In genomic region chr20:35283441-35284266, GRCh38 we compare ENCODE assay signal across 2 cellular contexts.
TF ChIP-seq lines count a peak whose summit lies in the region.

No MANE protein-coding gene starts in this region.

TF ChIP-seq in SK-N-SH, 30 proteins besides CTCF, POLR2A, EP300 and RAD21 (continued from another document):
- TF ChIP-seq JUND (IDR thresholded peaks at IDR 0.05) (no peak), FOSL2 (IDR thresholded peaks at IDR 0.05; ENCODE audit: borderline replicate concordance, low read depth) (no peak), NFIC (IDR thresholded peaks at IDR 0.05; ENCODE audit: borderline replicate concordance) (no peak), PBX3 (IDR thresholded peaks at IDR 0.05) (no peak), USF1 (IDR thresholded peaks at IDR 0.05; ENCODE audit: borderline replicate concordance, low read depth) (no peak), NRF1 (IDR thresholded peaks at IDR 0.05; ENCODE audit: low read depth, low read length) (no peak), EZH2phosphoT487 (IDR thresholded peaks at IDR 0.05; ENCODE audit: borderline replicate concordance, low read depth) (no peak), RXRA (IDR thresholded peaks at IDR 0.05; ENCODE audit: borderline replicate concordance, low read depth) (no peak), GABPA (IDR thresholded peaks at IDR 0.05; ENCODE audit: low read depth) (no peak), REST (IDR thresholded peaks at IDR 0.05; ENCODE audit: low read depth, low read length) (no peak), TCF12 (IDR thresholded peaks at IDR 0.05) (no peak), POLR2AphosphoS5 (IDR thresholded peaks at IDR 0.05; ENCODE audit: low read depth, low read length) (no peak), FOXJ3 (CRISPR knock-in tag; IDR thresholded peaks at IDR 0.05) (no peak), ZBTB33 (IDR thresholded peaks at IDR 0.05; ENCODE audit: borderline replicate concordance, low read depth) (no peak)

TF ChIP-seq in SK-N-SH treated with all-trans-retinoic acid at 6 μM for 48 hours, 23 proteins besides CTCF, POLR2A, EP300 and RAD21 (continued from another document):
- no peak for TF ChIP-seq TSHZ2 (CRISPR knock-in tag; IDR thresholded peaks at IDR 0.05)
